ENCODE assay signal across 17 cellular contexts in the genomic region with DNA sequence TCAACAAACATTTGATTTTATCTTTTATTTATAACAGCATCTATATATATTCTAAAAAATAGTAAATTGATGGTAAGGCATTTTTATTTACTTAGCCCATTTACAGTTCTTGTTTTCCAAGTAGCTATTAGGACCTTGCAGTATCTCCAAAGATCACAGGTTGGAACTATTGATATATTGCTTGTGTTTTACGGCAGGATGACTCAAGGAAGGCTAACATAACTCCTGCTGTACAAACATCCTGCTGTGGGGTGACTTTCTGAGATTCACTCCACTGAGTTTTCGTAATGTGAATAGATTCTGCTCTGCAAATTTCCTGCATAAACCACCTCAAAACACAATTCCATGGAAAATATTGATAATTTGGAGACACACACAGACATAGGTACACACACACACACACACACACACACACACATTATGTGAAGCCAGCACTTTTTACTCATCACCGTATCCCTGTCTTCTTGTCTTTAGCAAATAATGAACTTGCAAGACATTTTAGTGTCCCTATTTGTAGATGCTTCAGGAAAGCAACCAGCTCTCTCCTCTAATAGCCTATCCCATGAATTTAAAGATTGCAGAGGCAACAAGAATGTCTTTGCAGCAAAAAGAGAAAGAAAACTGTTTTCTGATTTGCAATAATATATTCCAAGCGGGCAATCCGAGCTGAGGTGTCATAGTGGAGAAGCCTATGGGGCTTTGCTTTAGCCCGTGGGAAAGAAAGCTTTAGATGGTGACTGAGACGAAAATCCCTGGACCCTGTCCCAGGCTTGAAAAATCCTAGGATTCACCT. TPM values are rescaled to one million over a fixed set of nuclear protein-coding genes. Genes with fewer than 3 reads are reported as not detected.
DNase-seq lines count a peak whose midpoint lies in the region; ATAC-seq, FAIRE-seq and TF ChIP-seq lines count a peak whose summit lies in the region.
"Had no signal": no experiment of that assay in that cellular context is flagged by ENCODE, and none has a peak within 500 bp of the region (broad histone marks: within the 10 kb centered on the region; RNA-seq: fewer than 3 reads in every experiment).

No MANE protein-coding gene starts in this region.

- peaks cover 16% of the 10 kb centered on the region; the same call in 1 of the 2 replicates for H3K36me3 ChIP-seq in PC-3 (ENCODE audit: low read depth, low read length)
- no peaks in the 10 kb centered on the region for H3K36me3 ChIP-seq in esophagus squamous epithelium
- H3K36me3 ChIP-seq in neuronal stem cell (replicated peaks in 1 of 2; ENCODE audit: control insufficient read depth in 2 of 2, insufficient read depth in 2 of 2, low read length in 2 of 2), result no peaks in the 10 kb centered on the region

- peaks cover 3% of the 10 kb centered on the region; the same call in 1 of the 2 replicates for H4K20me1 ChIP-seq in PC-3 (ENCODE audit: low read length)

- H2AFZ ChIP-seq in PC-3 (ENCODE audit: low read length), result no peak overlapping the region
- H2AFZ ChIP-seq in neuronal stem cell (ENCODE audit: low read length), result peak overlapping the region; percentile 28

- CTCF ChIA-PET in Calu3 (lab: Charles Lee), result interaction anchor here (0.8 to 3.6 kb wide), 10 partner anchors 9 to 118 kb away, joined by 3 to 18 read pairs (median 4); a partner anchor contains a TSS
- CTCF ChIA-PET in PC-3 (lab: Charles Lee), result interaction anchor here (0.6 to 1.2 kb wide), 2 partner anchors 43 to 87 kb away, joined by 3 to 5 read pairs; no protein-coding TSS in a partner anchor
- CTCF ChIA-PET in activated CD8-positive, alpha-beta T cell treated with anti-CD3 and anti-CD28 coated beads, Interleukin-2, amount 10 ng/mL, durations not matched to agents 7 days and 5 days (lab: Charles Lee), result no interaction called here

- H2BK120ac ChIP-seq in neuronal stem cell (ENCODE audit: low read depth, low read length), result no peak overlapping the region

- peak overlapping the region; percentile 88 for H3K27ac Mint-ChIP-seq in Calu3 (ENCODE audit: unreplicated experiment)
- H3K27ac Mint-ChIP-seq in activated CD8-positive, alpha-beta T cell treated with anti-CD3 and anti-CD28 coated beads, Interleukin-2, amount 10 ng/mL, durations not matched to agents 7 days and 5 days, result no peak overlapping the region
- H3K27ac Mint-ChIP-seq: activated CD4-positive, alpha-beta T cell treated with anti-CD3 and anti-CD28 coated beads for 36 hours; activated naive CD8-positive, alpha-beta T cell treated with anti-CD3 and anti-CD28 coated beads for 36 hours; activated T-cell treated with anti-CD3 and anti-CD28 coated beads, Interleukin-2, amount 50 U/mL, for 24 hours; stimulated activated memory B cell treated with anti-CD40 and anti-IgM and Interleukin-4, amounts not matched to agents 10 μg/mL and 1 μg/mL and 100 μg/mL, for 72 hours had no signal

- H3F3A ChIP-seq in PC-3 (ENCODE audit: low read length, unreplicated experiment), result peaks cover 10% of the 10 kb centered on the region

- no peak overlapping the region for H2BK15ac ChIP-seq in neuronal stem cell (ENCODE audit: low read length)

- H3K27me3 Mint-ChIP-seq in Calu3 (ENCODE audit: unreplicated experiment), result no peaks in the 10 kb centered on the region
- H3K27me3 Mint-ChIP-seq in activated CD8-positive, alpha-beta T cell treated with anti-CD3 and anti-CD28 coated beads, Interleukin-2, amount 10 ng/mL, durations not matched to agents 7 days and 5 days (ENCODE audit: low read depth), result peaks cover 13% of the 10 kb centered on the region
- H3K27me3 Mint-ChIP-seq: stimulated activated memory B cell treated with anti-CD40 and anti-IgM and Interleukin-4, amounts not matched to agents 10 μg/mL and 1 μg/mL and 100 μg/mL, for 72 hours had no signal

- H3K9me3 ChIP-seq in PC-3 (ENCODE audit: low read length) (no peaks in the 10 kb centered on the region), esophagus squamous epithelium (no peaks in the 10 kb centered on the region), neuronal stem cell (replicated peaks in 1 of 2; ENCODE audit: control insufficient read depth in 2 of 2, insufficient read depth in 1 of 2, low read depth in 1 of 2, low read length in 2 of 2) (no peaks in the 10 kb centered on the region)

- H3K9me3 Mint-ChIP-seq in Calu3 (ENCODE audit: low read depth, unreplicated experiment), result no peaks in the 10 kb centered on the region
- no peaks in the 10 kb centered on the region for H3K9me3 Mint-ChIP-seq in activated CD8-positive, alpha-beta T cell treated with anti-CD3 and anti-CD28 coated beads, Interleukin-2, amount 10 ng/mL, durations not matched to agents 7 days and 5 days (ENCODE audit: insufficient read depth)
- H3K9me3 Mint-ChIP-seq: activated naive CD8-positive, alpha-beta T cell treated with anti-CD3 and anti-CD28 coated beads for 36 hours; activated T-cell treated with anti-CD3 and anti-CD28 coated beads, Interleukin-2, amount 50 U/mL, for 24 hours; H9; neural crest cell; stimulated activated memory B cell treated with anti-CD40 and anti-IgM and Interleukin-4, amounts not matched to agents 10 μg/mL and 1 μg/mL and 100 μg/mL, for 72 hours had no signal

- H2BK12ac ChIP-seq in neuronal stem cell (ENCODE audit: low read length), result no peak overlapping the region

- FAIRE-seq in urothelium cell line (lab: Jason Lieb, UNC), result no peak

- no peak overlapping the region for H2AK5ac ChIP-seq in neuronal stem cell (ENCODE audit: low read depth, low read length)

- no peaks in the 10 kb centered on the region for H3K79me1 ChIP-seq in neuronal stem cell (ENCODE audit: low read depth, low read length)

- peaks cover 20% of the 10 kb centered on the region for H3K4me1 Mint-ChIP-seq in Calu3 (ENCODE audit: low read depth, unreplicated experiment)
- H3K4me1 Mint-ChIP-seq in activated CD8-positive, alpha-beta T cell treated with anti-CD3 and anti-CD28 coated beads, Interleukin-2, amount 10 ng/mL, durations not matched to agents 7 days and 5 days (ENCODE audit: low read depth), result no peaks in the 10 kb centered on the region
- H3K4me1 Mint-ChIP-seq: activated CD4-positive, alpha-beta T cell treated with anti-CD3 and anti-CD28 coated beads for 36 hours; activated naive CD8-positive, alpha-beta T cell treated with anti-CD3 and anti-CD28 coated beads for 36 hours; neural crest cell; stimulated activated memory B cell treated with anti-CD40 and anti-IgM and Interleukin-4, amounts not matched to agents 10 μg/mL and 1 μg/mL and 100 μg/mL, for 72 hours had no signal

- no peak overlapping the region for H4K91ac ChIP-seq in neuronal stem cell (ENCODE audit: low read depth, low read length, poor library complexity)

- H3K4me2 ChIP-seq in PC-3 (ENCODE audit: low read length) (peak overlapping the region; percentile 96), neuronal stem cell (ENCODE audit: insufficient read depth, low read length, poor library complexity, severe bottlenecking) (no peak overlapping the region)

- TF ChIP-seq POLR2A in esophagus squamous epithelium (IDR thresholded peaks at IDR 0.05), result no peak

- peak overlapping the region; percentile 80 for H3K4me3 Mint-ChIP-seq in Calu3 (ENCODE audit: low read depth, unreplicated experiment)
- no peak overlapping the region for H3K4me3 Mint-ChIP-seq in activated CD8-positive, alpha-beta T cell treated with anti-CD3 and anti-CD28 coated beads, Interleukin-2, amount 10 ng/mL, durations not matched to agents 7 days and 5 days
- H3K4me3 Mint-ChIP-seq: activated CD4-positive, alpha-beta T cell treated with anti-CD3 and anti-CD28 coated beads for 36 hours; activated naive CD8-positive, alpha-beta T cell treated with anti-CD3 and anti-CD28 coated beads for 36 hours; activated T-cell treated with anti-CD3 and anti-CD28 coated beads, Interleukin-2, amount 50 U/mL, for 24 hours; H9; neural crest cell; stimulated activated memory B cell treated with anti-CD40 and anti-IgM and Interleukin-4, amounts not matched to agents 10 μg/mL and 1 μg/mL and 100 μg/mL, for 72 hours had no signal

- 55 to 60% methylated on average over 7 of the region's 7 CpGs for WGBS in esophagus squamous epithelium, 2 donors
- WGBS in neuronal stem cell (ENCODE audit: extremely low coverage in 2 of 2, insufficient read length in 2 of 2, insufficient replicate concordance in 1 of 2), 2 donors, result no CpG with 5 or more reads among the region's 7 CpGs

- no peak overlapping the region for H3K18ac ChIP-seq in neuronal stem cell (ENCODE audit: low read length)

- H3K79me2 ChIP-seq in PC-3 (ENCODE audit: low read length), result peaks cover 22% of the 10 kb centered on the region

- H3K14ac ChIP-seq in neuronal stem cell (ENCODE audit: low read length), result no peak overlapping the region

- peaks cover 32% of the 10 kb centered on the region for H3K36me3 Mint-ChIP-seq in Calu3 (ENCODE audit: insufficient read depth, unreplicated experiment)
- no peaks in the 10 kb centered on the region for H3K36me3 Mint-ChIP-seq in activated CD8-positive, alpha-beta T cell treated with anti-CD3 and anti-CD28 coated beads, Interleukin-2, amount 10 ng/mL, durations not matched to agents 7 days and 5 days (ENCODE audit: low read depth)
- H3K36me3 Mint-ChIP-seq: activated naive CD8-positive, alpha-beta T cell treated with anti-CD3 and anti-CD28 coated beads for 36 hours; stimulated activated memory B cell treated with anti-CD40 and anti-IgM and Interleukin-4, amounts not matched to agents 10 μg/mL and 1 μg/mL and 100 μg/mL, for 72 hours had no signal

- ATAC-seq in PC-3 (peak; percentile 54), HG02759 (IDR thresholded peaks at IDR 0.05; ENCODE audit: unreplicated experiment) (no peak)
- ATAC-seq in activated CD8-positive, alpha-beta T cell treated with anti-CD3 and anti-CD28 coated beads, Interleukin-2, amount 10 ng/mL, durations not matched to agents 7 days and 5 days, result no peak
- ATAC-seq: activated CD4-positive, alpha-beta T cell treated with anti-CD3 and anti-CD28 coated beads for 36 hours; left ventricle myocardium superior; stimulated activated memory B cell treated with anti-CD40 and anti-IgM and Interleukin-4, amounts not matched to agents 10 μg/mL and 1 μg/mL and 100 μg/mL, for 72 hours had no signal

- TF ChIP-seq CTCF in Calu3 (IDR thresholded peaks at IDR 0.05; ENCODE audit: unreplicated experiment), result no peak
- TF ChIP-seq CTCF in PC-3 (conservative IDR thresholded peaks at IDR 0.05; ENCODE audit: low read depth, low read length), result no peak
- TF ChIP-seq CTCF in esophagus squamous epithelium (IDR thresholded peaks at IDR 0.05), result no peak

- H3K27ac ChIP-seq in PC-3 (ENCODE audit: low read length), result peak overlapping the region; percentile 96
- H3K27ac ChIP-seq in esophagus squamous epithelium, result peak overlapping the region in 3 of 4 donors; percentile 23 to 68 (median 29)
- H3K27ac ChIP-seq in neuronal stem cell (replicated peaks; ENCODE audit: low read length), result no peak overlapping the region

- intact Hi-C loops in Calu3 (cut with micrococcal nuclease; ENCODE audit: unreplicated experiment) (loop anchor here (2.0 to 10.0 kb wide), 4 partner anchors 43 to 331 kb away; a partner anchor contains a TSS), PC-3 (cut with micrococcal nuclease) (loop anchor here (5.0 to 10.0 kb wide), 3 partner anchors 107 to 501 kb away; no protein-coding TSS in a partner anchor), esophagus squamous epithelium (cut with DNase I) (no loop called here)

- no peak for DNase-seq in Calu3
- DNase-seq in PC-3, result peak; percentile 82
- DNase-seq in esophagus squamous epithelium (lab: John Stamatoyannopoulos, UW), result no peak
- DNase-seq in neuronal stem cell (ENCODE audit: low spot score), result no peak
- no peak for DNase-seq in nucleus accumbens (lab: John Stamatoyannopoulos, UW)
- DNase-seq in activated CD8-positive, alpha-beta T cell treated with anti-CD3 and anti-CD28 coated beads, Interleukin-2, amount 10 ng/mL, durations not matched to agents 7 days and 5 days, result no peak
- DNase-seq in urothelium cell line (ENCODE audit: low spot score), result no peak
- DNase-seq: activated CD4-positive, alpha-beta T cell treated with anti-CD3 and anti-CD28 coated beads for 36 hours; activated naive CD8-positive, alpha-beta T cell treated with anti-CD3 and anti-CD28 coated beads for 36 hours; activated T-cell treated with anti-CD3 and anti-CD28 coated beads, Interleukin-2, amount 50 U/mL, for 24 hours; H9; KBM-7; left ventricle myocardium superior; T-helper 1 cell had no signal

- POLR2A ChIA-PET in PC-3 (lab: Charles Lee; ENCODE audit: unreplicated experiment), result interaction anchor here (0.6 to 2.0 kb wide), 6 partner anchors 9 to 494 kb away, joined by 3 to 12 read pairs (median 7); no protein-coding TSS in a partner anchor
- POLR2A ChIA-PET in activated CD8-positive, alpha-beta T cell treated with anti-CD3 and anti-CD28 coated beads, Interleukin-2, amount 10 ng/mL, durations not matched to agents 7 days and 5 days (lab: Charles Lee), result no interaction called here

- H3K23ac ChIP-seq in neuronal stem cell (ENCODE audit: low read depth, low read length, poor library complexity), result no peak overlapping the region

- H3K9ac ChIP-seq in PC-3 (ENCODE audit: low read length) (peak overlapping the region; percentile 95), neuronal stem cell (ENCODE audit: low read depth, low read length, poor library complexity) (no peak overlapping the region)

- H3K27me3 ChIP-seq in PC-3 (ENCODE audit: low read length) (no peaks in the 10 kb centered on the region), esophagus squamous epithelium (no peaks in the 10 kb centered on the region), neuronal stem cell (ENCODE audit: control insufficient read depth in 3 of 3, insufficient read depth in 3 of 3, low read depth in 1 of 3, low read length in 3 of 3) (no peaks in the 10 kb centered on the region)

- H4K8ac ChIP-seq in neuronal stem cell (ENCODE audit: low read depth, low read length), result no peak overlapping the region

- no peak overlapping the region for H2BK5ac ChIP-seq in neuronal stem cell (ENCODE audit: low read length)

- peak overlapping the region; percentile 84 for H3K4me3 ChIP-seq in PC-3 (ENCODE audit: low read length)
- peak overlapping the region in 2 of 4 donors; percentile 4 to 36 for H3K4me3 ChIP-seq in esophagus squamous epithelium
- no peak overlapping the region for H3K4me3 ChIP-seq in neuronal stem cell (ENCODE audit: low read length in 2 of 2)

- H3K4me1 ChIP-seq in PC-3 (ENCODE audit: insufficient read depth, low read length) (peaks cover 59% of the 10 kb centered on the region), esophagus squamous epithelium (peaks cover 0 to 26% (median 0%) of the 10 kb centered on the region in 3 donors), neuronal stem cell (ENCODE audit: control insufficient read depth in 2 of 2, insufficient read depth in 1 of 2, low read depth in 1 of 2, low read length in 2 of 2) (no peaks in the 10 kb centered on the region)

- BruUV-seq in Calu3 (replicated peaks; lab: Mats Ljungman, UMichigan) (TSS peak; percentile 76), PC-3 (replicated peaks; lab: Mats Ljungman, UMichigan) (TSS peak; percentile 81)

- no peaks in the 10 kb centered on the region for H3K9me2 ChIP-seq in PC-3 (replicated peaks; ENCODE audit: low read length)

- H3K4ac ChIP-seq in neuronal stem cell (ENCODE audit: low read length), result no peak overlapping the region

RNA-seq across cellular contexts. Expression of a gene that starts 0.7 kb away (rescaled TPM):
- total RNA-seq in Calu3 (2022) (378 and 444 TPM in 2 replicates), PC-3 (2014; rRNA removed) (72.2 and 140 TPM in 2 replicates), esophagus squamous epithelium (10 to 100 TPM in 1 of 4 donors, 1 to 10 TPM in 3; 1.6 to 12.4 (median 3.9) TPM)
- not detected for polyA plus RNA-seq in neuronal stem cell (2013, experiment 1 of 2)
- not detected for polyA plus RNA-seq in neuronal stem cell (2013, experiment 2 of 2)
- total RNA-seq in activated CD8-positive, alpha-beta T cell treated with anti-CD3 and anti-CD28 coated beads, Interleukin-2, amount 10 ng/mL, durations not matched to agents 7 days and 5 days, result not detected
- total RNA-seq: activated CD4-positive, alpha-beta T cell treated with anti-CD3 and anti-CD28 coated beads for 36 hours; activated naive CD8-positive, alpha-beta T cell treated with anti-CD3 and anti-CD28 coated beads for 36 hours; H9; left ventricle myocardium superior; neural crest cell had no signal

RNA-seq across cellular contexts. Expression of a gene that starts 50.5 kb away (rescaled TPM):
- total RNA-seq in Calu3 (2022), result 148 and 155 TPM in 2 replicates
- 27.6 and 34.9 TPM in 2 replicates for total RNA-seq in PC-3 (2014; rRNA removed)
- 10 to 100 TPM in 3 of 4 donors, 1 to 10 TPM in 1; 9.5 to 16.7 (median 12.1) TPM for total RNA-seq in esophagus squamous epithelium
- 18.3 TPM for polyA plus RNA-seq in neuronal stem cell (2013, experiment 1 of 2)
- polyA plus RNA-seq in neuronal stem cell (2013, experiment 2 of 2), result 19.0 TPM
- total RNA-seq in activated CD8-positive, alpha-beta T cell treated with anti-CD3 and anti-CD28 coated beads, Interleukin-2, amount 10 ng/mL, durations not matched to agents 7 days and 5 days, result 1 to 10 TPM in 1 of 2 experiments, under 1 TPM in 1; 0.81 to 1.3 TPM

Comparison
In these comparisons a context has a peak if more than half of its experiments do, and no peak if none do; other contexts are left out.
1. RNA of a gene that starts 50.5 kb away (total RNA-seq): 148 to 155 TPM in Calu3, 27.6 to 34.9 TPM in PC-3 and 9.5 to 16.7 TPM in esophagus squamous epithelium; 0.81 to 1.3 TPM in activated CD8-positive, alpha-beta T cell treated with anti-CD3 and anti-CD28 coated beads, Interleukin-2, amount 10 ng/mL, durations not matched to agents 7 days and 5 days; every median in the first group is over 4 times any median in the second.